Comparison of ENCODE assay signal across 1 cellular context in the genomic region with DNA sequence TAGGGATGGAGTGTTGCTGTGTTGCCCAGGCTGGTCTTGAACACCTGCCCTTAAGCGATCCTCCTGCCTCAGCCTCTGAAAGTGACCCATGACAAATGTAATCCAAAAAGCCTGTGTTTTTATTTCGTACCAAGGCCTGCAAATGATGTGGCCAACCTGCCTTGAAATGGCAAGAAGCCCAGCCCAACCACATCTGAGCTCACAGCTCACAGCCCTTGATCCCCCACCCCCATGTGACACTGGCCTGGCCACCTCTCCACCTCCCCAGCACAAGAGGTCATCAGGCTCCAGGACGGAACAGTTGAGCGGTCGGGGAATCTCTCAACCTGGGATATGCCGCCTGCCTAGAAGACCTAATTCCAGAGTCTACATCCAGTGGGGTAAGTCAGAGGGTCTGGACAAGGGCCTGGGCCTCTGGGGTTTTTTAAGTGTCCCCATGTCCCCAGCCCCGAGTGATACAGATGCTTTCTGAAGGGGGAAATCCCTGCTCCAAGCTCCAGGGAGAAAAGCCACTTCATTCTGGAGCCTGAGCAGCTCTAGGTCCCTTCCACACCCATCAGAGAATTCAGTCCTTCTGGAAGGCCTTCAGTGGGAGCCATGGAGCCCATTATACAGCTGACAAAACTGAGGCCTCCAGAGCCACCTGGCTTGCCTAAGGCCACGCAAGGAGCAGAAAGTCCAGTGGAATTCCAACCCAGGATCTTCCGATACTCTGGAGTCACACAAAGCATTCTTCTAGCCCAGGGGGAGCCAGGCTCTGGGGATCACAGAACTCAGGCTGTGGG.
TF ChIP-seq lines count a peak whose summit lies in the region.

No MANE protein-coding gene starts in this region.

TF ChIP-seq in GM23338, 12 proteins besides CTCF, POLR2A, EP300 and RAD21 (continued from another document):
- TF ChIP-seq, protein P1, sequence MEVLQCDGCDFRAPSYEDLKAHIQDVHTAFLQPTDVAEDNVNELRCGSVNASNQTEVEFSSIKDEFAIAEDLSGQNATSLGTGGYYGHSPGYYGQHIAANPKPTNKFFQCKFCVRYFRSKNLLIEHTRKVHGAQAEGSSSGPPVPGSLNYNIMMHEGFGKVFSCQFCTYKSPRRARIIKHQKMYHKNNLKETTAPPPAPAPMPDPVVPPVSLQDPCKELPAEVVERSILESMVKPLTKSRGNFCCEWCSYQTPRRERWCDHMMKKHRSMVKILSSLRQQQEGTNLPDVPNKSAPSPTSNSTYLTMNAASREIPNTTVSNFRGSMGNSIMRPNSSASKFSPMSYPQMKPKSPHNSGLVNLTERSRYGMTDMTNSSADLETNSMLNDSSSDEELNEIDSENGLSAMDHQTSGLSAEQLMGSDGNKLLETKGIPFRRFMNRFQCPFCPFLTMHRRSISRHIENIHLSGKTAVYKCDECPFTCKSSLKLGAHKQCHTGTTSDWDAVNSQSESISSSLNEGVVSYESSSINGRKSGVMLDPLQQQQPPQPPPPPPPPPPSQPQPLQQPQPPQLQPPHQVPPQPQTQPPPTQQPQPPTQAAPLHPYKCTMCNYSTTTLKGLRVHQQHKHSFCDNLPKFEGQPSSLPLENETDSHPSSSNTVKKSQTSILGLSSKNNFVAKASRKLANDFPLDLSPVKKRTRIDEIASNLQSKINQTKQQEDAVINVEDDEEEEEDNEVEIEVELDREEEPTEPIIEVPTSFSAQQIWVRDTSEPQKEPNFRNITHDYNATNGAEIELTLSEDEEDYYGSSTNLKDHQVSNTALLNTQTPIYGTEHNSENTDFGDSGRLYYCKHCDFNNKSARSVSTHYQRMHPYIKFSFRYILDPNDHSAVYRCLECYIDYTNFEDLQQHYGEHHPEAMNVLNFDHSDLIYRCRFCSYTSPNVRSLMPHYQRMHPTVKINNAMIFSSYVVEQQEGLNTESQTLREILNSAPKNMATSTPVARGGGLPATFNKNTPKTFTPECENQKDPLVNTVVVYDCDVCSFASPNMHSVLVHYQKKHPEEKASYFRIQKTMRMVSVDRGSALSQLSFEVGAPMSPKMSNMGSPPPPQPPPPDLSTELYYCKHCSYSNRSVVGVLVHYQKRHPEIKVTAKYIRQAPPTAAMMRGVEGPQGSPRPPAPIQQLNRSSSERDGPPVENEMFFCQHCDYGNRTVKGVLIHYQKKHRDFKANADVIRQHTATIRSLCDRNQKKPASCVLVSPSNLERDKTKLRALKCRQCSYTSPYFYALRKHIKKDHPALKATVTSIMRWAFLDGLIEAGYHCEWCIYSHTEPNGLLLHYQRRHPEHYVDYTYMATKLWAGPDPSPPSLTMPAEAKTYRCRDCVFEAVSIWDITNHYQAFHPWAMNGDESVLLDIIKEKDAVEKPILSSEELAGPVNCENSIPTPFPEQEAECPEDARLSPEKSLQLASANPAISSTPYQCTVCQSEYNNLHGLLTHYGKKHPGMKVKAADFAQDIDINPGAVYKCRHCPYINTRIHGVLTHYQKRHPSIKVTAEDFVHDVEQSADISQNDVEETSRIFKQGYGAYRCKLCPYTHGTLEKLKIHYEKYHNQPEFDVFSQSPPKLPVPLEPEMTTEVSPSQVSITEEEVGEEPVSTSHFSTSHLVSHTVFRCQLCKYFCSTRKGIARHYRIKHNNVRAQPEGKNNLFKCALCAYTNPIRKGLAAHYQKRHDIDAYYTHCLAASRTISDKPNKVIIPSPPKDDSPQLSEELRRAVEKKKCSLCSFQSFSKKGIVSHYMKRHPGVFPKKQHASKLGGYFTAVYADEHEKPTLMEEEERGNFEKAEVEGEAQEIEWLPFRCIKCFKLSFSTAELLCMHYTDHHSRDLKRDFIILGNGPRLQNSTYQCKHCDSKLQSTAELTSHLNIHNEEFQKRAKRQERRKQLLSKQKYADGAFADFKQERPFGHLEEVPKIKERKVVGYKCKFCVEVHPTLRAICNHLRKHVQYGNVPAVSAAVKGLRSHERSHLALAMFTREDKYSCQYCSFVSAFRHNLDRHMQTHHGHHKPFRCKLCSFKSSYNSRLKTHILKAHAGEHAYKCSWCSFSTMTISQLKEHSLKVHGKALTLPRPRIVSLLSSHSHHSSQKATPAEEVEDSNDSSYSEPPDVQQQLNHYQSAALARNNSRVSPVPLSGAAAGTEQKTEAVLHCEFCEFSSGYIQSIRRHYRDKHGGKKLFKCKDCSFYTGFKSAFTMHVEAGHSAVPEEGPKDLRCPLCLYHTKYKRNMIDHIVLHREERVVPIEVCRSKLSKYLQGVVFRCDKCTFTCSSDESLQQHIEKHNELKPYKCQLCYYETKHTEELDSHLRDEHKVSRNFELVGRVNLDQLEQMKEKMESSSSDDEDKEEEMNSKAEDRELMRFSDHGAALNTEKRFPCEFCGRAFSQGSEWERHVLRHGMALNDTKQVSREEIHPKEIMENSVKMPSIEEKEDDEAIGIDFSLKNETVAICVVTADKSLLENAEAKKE (CRISPR knock-in tag; IDR thresholded peaks at IDR 0.05) = no peak
- TF ChIP-seq, protein P2, sequence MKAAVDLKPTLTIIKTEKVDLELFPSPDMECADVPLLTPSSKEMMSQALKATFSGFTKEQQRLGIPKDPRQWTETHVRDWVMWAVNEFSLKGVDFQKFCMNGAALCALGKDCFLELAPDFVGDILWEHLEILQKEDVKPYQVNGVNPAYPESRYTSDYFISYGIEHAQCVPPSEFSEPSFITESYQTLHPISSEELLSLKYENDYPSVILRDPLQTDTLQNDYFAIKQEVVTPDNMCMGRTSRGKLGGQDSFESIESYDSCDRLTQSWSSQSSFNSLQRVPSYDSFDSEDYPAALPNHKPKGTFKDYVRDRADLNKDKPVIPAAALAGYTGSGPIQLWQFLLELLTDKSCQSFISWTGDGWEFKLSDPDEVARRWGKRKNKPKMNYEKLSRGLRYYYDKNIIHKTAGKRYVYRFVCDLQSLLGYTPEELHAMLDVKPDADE (IDR thresholded peaks at IDR 0.05) = no peak
- no peak for TF ChIP-seq NANOG (IDR thresholded peaks at IDR 0.05; ENCODE audit: borderline replicate concordance)
- TF ChIP-seq STAT1 (IDR thresholded peaks at IDR 0.05; ENCODE audit: unreplicated experiment) = no peak
- no peak for TF ChIP-seq ZNF114 (CRISPR knock-in tag; IDR thresholded peaks at IDR 0.05)
